In genomic region chr6:165864218-165864617, GRCh38 we compare ENCODE assay signal across 23 cellular contexts.
"Had no signal": no experiment of that assay in that cellular context is flagged by ENCODE, and none has a peak within 500 bp of the region (broad histone marks: within the 10 kb centered on the region; RNA-seq: fewer than 3 reads in every experiment).

No MANE protein-coding gene starts in this region.

- DNase-seq: dermis blood vessel endothelial cell; dorsolateral prefrontal cortex; effector CD4-positive, alpha-beta T cell; effector memory CD4-positive, alpha-beta T cell; foreskin keratinocyte; heart left ventricle; hypothalamus; immature natural killer cell; islet precursor cell; left colon; left lung; left ventricle myocardium superior; lower lobe of right lung; mesenchymal stem cell; mucosa of descending colon had no signal

- H3K4me1 Mint-ChIP-seq: immature natural killer cell, mesothelial cell of epicardium had no signal

- H3K4me3 ChIP-seq: coronary artery, dorsolateral prefrontal cortex, esophagus muscularis mucosa, gastroesophageal sphincter, heart left ventricle, hepatocyte, left lung, lower lobe of right lung, mucosa of descending colon had no signal

- H3K9me3 ChIP-seq: mucosa of descending colon had no signal

- H3K4me3 Mint-ChIP-seq: immature natural killer cell, mesothelial cell of epicardium had no signal

- H3K36me3 ChIP-seq: esophagus muscularis mucosa, gastroesophageal sphincter, heart left ventricle, left lung, lower lobe of right lung had no signal

- FAIRE-seq: colon, endothelial cell of umbilical vein, frontal cortex had no signal

- H3K27ac Mint-ChIP-seq: immature natural killer cell, mesothelial cell of epicardium had no signal

- H3K4me1 ChIP-seq: esophagus muscularis mucosa, foreskin keratinocyte, gastroesophageal sphincter, heart left ventricle, left lung, lower lobe of right lung had no signal

- H3K36me3 Mint-ChIP-seq: mesothelial cell of epicardium had no signal

- ATAC-seq: foreskin keratinocyte, gastroesophageal sphincter, heart left ventricle, left colon, left lung, left ventricle myocardium superior, lower lobe of right lung, mucosa of descending colon had no signal

- H3K27ac ChIP-seq: coronary artery, dorsolateral prefrontal cortex, esophagus muscularis mucosa, foreskin keratinocyte, gastroesophageal sphincter, heart left ventricle, hepatocyte, left lung, lower lobe of right lung had no signal
